In genomic region chr12:116416161-116416560, GRCh38 we compare ENCODE assay signal across 12 cellular contexts.
"Had no signal": no experiment of that assay in that cellular context is flagged by ENCODE, and none has a peak within 500 bp of the region (broad histone marks: within the 10 kb centered on the region; RNA-seq: fewer than 3 reads in every experiment).

No MANE protein-coding gene starts in this region.

- H3K4me1 ChIP-seq: left ventricle myocardium inferior had no signal

- DNase-seq: activated CD4-positive, alpha-beta T cell treated with anti-CD3 and anti-CD28 coated beads, Interleukin-2, amount 50 U/mL, for 4 hours; activated CD4-positive, CD25-positive, alpha-beta regulatory T cell treated with anti-CD3 and anti-CD28 coated beads, Interleukin-2, amount 50 U/mL, for 72 hours; activated effector memory CD4-positive, alpha-beta T cell treated with anti-CD3 and anti-CD28 coated beads, Interleukin-2, amount 50 U/mL, for 16 hours; activated T-cell treated with anti-CD3 and anti-CD28 coated beads, Interleukin-2, amount 50 U/mL, for 24 hours; amniotic stem cell; esophagus squamous epithelium; left ventricle myocardium inferior; right cardiac atrium; stimulated activated CD4-positive, alpha-beta T cell treated with anti-CD3 and anti-CD28 coated beads, Interleukin-1b, Interleukin-23, amount 100 ng/mL, for 48 hours; stimulated activated naive B cell treated with anti-CD40 and anti-IgM and Interleukin-4, amounts not matched to agents 10 μg/mL and 1 μg/mL and 100 μg/mL, for 72 hours; transverse colon had no signal

- H3K36me3 ChIP-seq: esophagus squamous epithelium, left ventricle myocardium inferior, neutrophil, transverse colon had no signal

- H3K9me3 ChIP-seq: esophagus squamous epithelium, left ventricle myocardium inferior, neutrophil, transverse colon had no signal

- H3K27ac ChIP-seq: esophagus squamous epithelium, left ventricle myocardium inferior, neutrophil, transverse colon had no signal

- H3K27me3 ChIP-seq: esophagus squamous epithelium, neutrophil, transverse colon had no signal

- H3K4me3 ChIP-seq: esophagus squamous epithelium, left ventricle myocardium inferior, transverse colon had no signal
